ENCODE assay signal across 10 cellular contexts in the genomic region with DNA sequence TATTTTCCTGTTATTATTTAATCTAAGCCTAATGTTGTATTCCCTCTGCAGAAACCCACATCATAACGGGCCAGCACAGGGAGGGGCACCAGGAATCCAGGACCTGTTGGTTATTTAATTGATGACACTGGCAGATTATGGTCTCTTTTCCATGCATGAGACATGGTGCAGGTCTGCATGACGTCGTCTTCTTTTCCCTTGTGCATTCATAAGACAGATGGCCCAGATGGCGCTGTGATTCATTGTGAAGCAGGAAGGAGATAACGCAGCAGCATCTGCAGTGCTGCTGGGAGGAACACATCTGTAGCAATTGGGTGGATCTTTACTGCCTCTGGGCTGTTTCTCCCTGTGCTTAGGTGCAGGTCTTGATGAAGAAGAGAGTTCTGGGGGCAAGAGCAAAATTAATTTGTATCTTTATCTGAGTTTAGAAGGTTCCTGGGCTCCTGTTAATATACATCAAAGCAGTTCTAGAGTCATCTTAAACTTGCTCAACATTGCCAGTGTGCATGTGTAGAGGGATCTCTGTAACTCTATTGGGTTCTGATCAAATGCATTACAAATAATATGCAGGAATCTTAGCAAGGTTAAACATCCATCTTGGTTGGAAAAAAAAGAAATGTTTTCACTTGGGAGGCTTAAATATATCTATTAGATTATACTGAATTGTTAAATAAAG.
A peak's percentile ranks its signal among the peaks of the same experiment; 100 is the strongest.
DNase-seq lines count a peak whose midpoint lies in the region; ATAC-seq and TF ChIP-seq lines count a peak whose summit lies in the region.
"Had no signal": no experiment of that assay in that cellular context is flagged by ENCODE, and none has a peak within 500 bp of the region (broad histone marks: within the 10 kb centered on the region; RNA-seq: fewer than 3 reads in every experiment).

No MANE protein-coding gene starts in this region.

- H3K4me1 ChIP-seq in BE2C, result peaks cover 21% of the 10 kb centered on the region
- H3K4me1 ChIP-seq in ovary (ENCODE audit: insufficient read depth), result no peaks in the 10 kb centered on the region

- H3K27me3 Mint-ChIP-seq in T-helper 2 cell treated with Interferon-gamma antibody and Interleukin-4, amounts not matched to agents 5 μg/mL and 100 μg/mL, for 36 hours (ENCODE audit: low read depth), result peaks cover 6% of the 10 kb centered on the region

- no peaks in the 10 kb centered on the region for H3K36me3 Mint-ChIP-seq in T-helper 2 cell treated with Interferon-gamma antibody and Interleukin-4, amounts not matched to agents 5 μg/mL and 100 μg/mL, for 36 hours (ENCODE audit: low read depth)
- H3K36me3 Mint-ChIP-seq: activated naive CD4-positive, alpha-beta T cell treated with anti-CD3 and anti-CD28 coated beads, Interleukin-2, amount 50 U/mL, for 24 hours had no signal

- intact Hi-C loops in ovary (cut with DNase I), result no loop called here

- H3K27ac Mint-ChIP-seq in T-helper 2 cell treated with Interferon-gamma antibody and Interleukin-4, amounts not matched to agents 5 μg/mL and 100 μg/mL, for 36 hours, result no peak overlapping the region
- H3K27ac Mint-ChIP-seq: activated naive CD4-positive, alpha-beta T cell treated with anti-CD3 and anti-CD28 coated beads, Interleukin-2, amount 50 U/mL, for 24 hours had no signal

- peaks cover 2% of the 10 kb centered on the region for H3K4me1 Mint-ChIP-seq in T-helper 2 cell treated with Interferon-gamma antibody and Interleukin-4, amounts not matched to agents 5 μg/mL and 100 μg/mL, for 36 hours (ENCODE audit: low read depth)
- H3K4me1 Mint-ChIP-seq: activated naive CD4-positive, alpha-beta T cell treated with anti-CD3 and anti-CD28 coated beads, Interleukin-2, amount 50 U/mL, for 24 hours had no signal

- DNase-seq in BE2C, result peak; percentile 90
- peak; percentile 18 for DNase-seq in NCI-H446 treated with DMSO at 0.1 percent for 48 hours (lab: John Stamatoyannopoulos, UW)
- DNase-seq in fibroblast of villous mesenchyme (ENCODE audit: low read depth), result peak; percentile 97
- no peak for DNase-seq in ovary
- DNase-seq in T-helper 2 cell treated with Interferon-gamma antibody and Interleukin-4, amounts not matched to agents 5 μg/mL and 100 μg/mL, for 36 hours (ENCODE audit: low spot score), result no peak
- no peak for DNase-seq in occipital lobe (lab: John Stamatoyannopoulos, UW)
- DNase-seq: pancreas had no signal

- H3K36me3 ChIP-seq in BE2C (no peaks in the 10 kb centered on the region), ovary (no peaks in the 10 kb centered on the region)
- H3K36me3 ChIP-seq: pancreas had no signal

- TF ChIP-seq EP300 in ovary (IDR thresholded peaks at IDR 0.05), result no peak

- TF ChIP-seq CTCF in BE2C (IDR thresholded peaks at IDR 0.05; ENCODE audit: low read depth, low read length) (peak; percentile 27; the same call in 1 of the 2 replicates), fibroblast of villous mesenchyme (IDR thresholded peaks at IDR 0.05; ENCODE audit: insufficient read depth, low read depth, low read length) (peak; percentile 12), ovary (IDR thresholded peaks at IDR 0.05) (no peak)

- WGBS in ovary, 3 donors, result 57 to 76% (median 69%) methylated on average over 5 of the region's 5 CpGs

- H3K27me3 ChIP-seq in BE2C, result no peaks in the 10 kb centered on the region
- no peaks in the 10 kb centered on the region for H3K27me3 ChIP-seq in ovary
- H3K27me3 ChIP-seq: pancreas had no signal

- H3K4me3 Mint-ChIP-seq in T-helper 2 cell treated with Interferon-gamma antibody and Interleukin-4, amounts not matched to agents 5 μg/mL and 100 μg/mL, for 36 hours, result no peak overlapping the region
- H3K4me3 Mint-ChIP-seq: activated naive CD4-positive, alpha-beta T cell treated with anti-CD3 and anti-CD28 coated beads, Interleukin-2, amount 50 U/mL, for 24 hours had no signal

- TF ChIP-seq POLR2A in ovary (IDR thresholded peaks at IDR 0.05), result no peak

- H3K9me3 Mint-ChIP-seq in T-helper 2 cell treated with Interferon-gamma antibody and Interleukin-4, amounts not matched to agents 5 μg/mL and 100 μg/mL, for 36 hours, result no peaks in the 10 kb centered on the region
- H3K9me3 Mint-ChIP-seq: activated naive CD4-positive, alpha-beta T cell treated with anti-CD3 and anti-CD28 coated beads, Interleukin-2, amount 50 U/mL, for 24 hours had no signal

- H3K9me3 ChIP-seq in BE2C, result no peaks in the 10 kb centered on the region
- no peaks in the 10 kb centered on the region for H3K9me3 ChIP-seq in ovary
- H3K9me3 ChIP-seq: pancreas had no signal

- H3K27ac ChIP-seq in ovary, result no peak overlapping the region
- H3K27ac ChIP-seq: pancreas had no signal

- H3K4me3 ChIP-seq in BE2C (ENCODE audit: low read depth, low read length) (no peak overlapping the region), fibroblast of villous mesenchyme (ENCODE audit: low read depth, low read length) (no peak overlapping the region), ovary (no peak overlapping the region)
- H3K4me3 ChIP-seq: pancreas had no signal

- ATAC-seq in GM19455 (IDR thresholded peaks at IDR 0.05; ENCODE audit: unreplicated experiment) (peak; percentile 82), HG03521 (IDR thresholded peaks at IDR 0.05; ENCODE audit: unreplicated experiment) (no peak)

Comparison
In these comparisons a context has a peak if more than half of its experiments do, and no peak if none do; other contexts are left out.
1. DNase-seq: peak in BE2C (single experiment), NCI-H446 treated with DMSO at 0.1 percent for 48 hours (single experiment) and fibroblast of villous mesenchyme (single experiment); none in ovary (0 of 5), T-helper 2 cell treated with Interferon-gamma antibody and Interleukin-4, amounts not matched to agents 5 μg/mL and 100 μg/mL, for 36 hours (single experiment) and occipital lobe (single experiment).
2. CTCF ChIP-seq: peak in BE2C (single experiment) and fibroblast of villous mesenchyme (single experiment); none in ovary (0 of 3).